Comparison of ENCODE assay signal across 8 cellular contexts in the genomic region with DNA sequence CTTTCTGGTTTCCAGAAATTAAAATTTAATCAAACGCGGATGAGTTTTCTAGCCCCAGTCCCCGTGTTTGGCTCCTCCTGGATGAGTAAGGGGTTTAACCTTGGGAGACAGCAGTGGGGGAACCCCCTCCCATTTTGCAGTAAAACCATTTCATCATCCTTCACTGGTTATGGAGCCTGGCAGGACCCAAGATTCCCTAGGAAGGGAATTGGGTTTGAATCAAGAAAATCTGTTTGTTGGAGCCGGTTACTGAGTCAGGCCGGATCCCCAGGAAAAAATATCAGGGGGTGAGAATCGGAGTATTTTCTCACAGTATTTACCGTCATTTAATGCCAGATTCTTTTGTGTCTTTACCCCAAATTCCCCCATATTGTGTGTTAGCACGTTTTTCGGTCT. TPM values are rescaled to one million over a fixed set of nuclear protein-coding genes. Genes with fewer than 3 reads are reported as not detected.
DNase-seq lines count a peak whose midpoint lies in the region; ATAC-seq, FAIRE-seq and TF ChIP-seq lines count a peak whose summit lies in the region.

No MANE protein-coding gene starts in this region.

- no peak for FAIRE-seq in keratinocyte (lab: Jason Lieb, UNC)

- H3K36me3 ChIP-seq in keratinocyte (ENCODE audit: control insufficient read depth in 2 of 2, extremely low read depth in 1 of 2, insufficient read depth in 2 of 2, low read length in 2 of 2), result peaks cover 0 to 23% of the 10 kb centered on the region in 2 experiments

- H3K9me3 Mint-ChIP-seq in activated CD4-positive, alpha-beta T cell treated with anti-CD3 and anti-CD28 coated beads, Interleukin-2, amount 10 ng/mL, durations not matched to agents 24 days and 14 days, result no peaks in the 10 kb centered on the region
- no peaks in the 10 kb centered on the region for H3K9me3 Mint-ChIP-seq in activated naive CD4-positive, alpha-beta T cell treated with anti-CD3 and anti-CD28 coated beads, Interleukin-2, amount 50 U/mL, for 72 hours

- H3K4me3 Mint-ChIP-seq in activated CD4-positive, alpha-beta T cell treated with anti-CD3 and anti-CD28 coated beads, Interleukin-2, amount 10 ng/mL, durations not matched to agents 24 days and 14 days, result peak overlapping the region; percentile 97

- H2AFZ ChIP-seq in keratinocyte (ENCODE audit: control insufficient read depth, low read length), result no peak overlapping the region

- H3K4me3 ChIP-seq in keratinocyte (ENCODE audit: control insufficient read depth in 2 of 3, extremely low read depth in 1 of 3, insufficient read depth in 2 of 3, low read depth in 1 of 3, low read length in 3 of 3), result peak overlapping the region; percentile 78 to 98 (median 93)

- no peaks in the 10 kb centered on the region for H3K27me3 Mint-ChIP-seq in activated CD4-positive, alpha-beta T cell treated with anti-CD3 and anti-CD28 coated beads, Interleukin-2, amount 10 ng/mL, durations not matched to agents 24 days and 14 days

- intact Hi-C loops in activated CD4-positive, alpha-beta T cell treated with anti-CD3 and anti-CD28 coated beads, Interleukin-2, amount 10 ng/mL, durations not matched to agents 24 days and 14 days (cut with micrococcal nuclease), result loop anchor here (1.0 to 10.0 kb wide), 4 partner anchors 24 to 361 kb away; a partner anchor contains a TSS

- peaks cover 32% of the 10 kb centered on the region for H4K20me1 ChIP-seq in keratinocyte (ENCODE audit: control insufficient read depth, extremely low read depth, insufficient read depth, low read length)

- no peak for DNase-seq in activated CD4-positive, alpha-beta T cell treated with anti-CD3 and anti-CD28 coated beads, Interleukin-2, amount 10 ng/mL, durations not matched to agents 24 days and 14 days
- no peak for DNase-seq in activated CD4-positive, alpha-beta T cell treated with anti-CD3 and anti-CD28 coated beads, Interleukin-2, amount 50 U/mL, for 1 hour
- no peak for DNase-seq in activated naive CD4-positive, alpha-beta T cell treated with anti-CD3 and anti-CD28 coated beads, Interleukin-2, amount 50 U/mL, for 72 hours (ENCODE audit: low spot score in 2 of 2)
- no peak for DNase-seq in keratinocyte (ENCODE audit: low read depth, low spot score)
- no peak for DNase-seq in activated effector memory CD4-positive, alpha-beta T cell treated with Interleukin-2 at 50 U/mL for 16 hours
- no peak for DNase-seq in NCI-H69 (lab: John Stamatoyannopoulos, UW)
- DNase-seq in ACHN, result no peak

- peak overlapping the region; percentile 94 for H3K27ac Mint-ChIP-seq in activated CD4-positive, alpha-beta T cell treated with anti-CD3 and anti-CD28 coated beads, Interleukin-2, amount 10 ng/mL, durations not matched to agents 24 days and 14 days
- peak overlapping the region; percentile 95 to 98 for H3K27ac Mint-ChIP-seq in activated naive CD4-positive, alpha-beta T cell treated with anti-CD3 and anti-CD28 coated beads, Interleukin-2, amount 50 U/mL, for 72 hours

- no peak for TF ChIP-seq CTCF in keratinocyte (optimal IDR thresholded peaks at IDR 0.05 in 1 of 3, IDR thresholded peaks at IDR 0.05 in 1 of 3, conservative IDR thresholded peaks at IDR 0.05 in 1 of 3; ENCODE audit: extremely low read depth in 1 of 3, insufficient read depth in 2 of 3, low read length in 3 of 3)

- ATAC-seq in activated naive CD4-positive, alpha-beta T cell treated with anti-CD3 and anti-CD28 coated beads, Interleukin-2, amount 50 U/mL, for 72 hours, result peak in 1 of 2 donors; percentile 13

- peaks cover 50% of the 10 kb centered on the region for H3K4me1 Mint-ChIP-seq in activated CD4-positive, alpha-beta T cell treated with anti-CD3 and anti-CD28 coated beads, Interleukin-2, amount 10 ng/mL, durations not matched to agents 24 days and 14 days

- H3K27ac ChIP-seq in keratinocyte (ENCODE audit: control insufficient read depth, insufficient read depth, low read length) (peak overlapping the region; percentile 86), temporal lobe (ENCODE audit: low read depth, low read length) (peak overlapping the region; percentile 62)

- peak overlapping the region; percentile 96 for H3K9ac ChIP-seq in keratinocyte (ENCODE audit: control insufficient read depth, extremely low read depth, insufficient read depth, low read length)

- no peaks in the 10 kb centered on the region for H3K27me3 ChIP-seq in keratinocyte (ENCODE audit: control insufficient read depth, extremely low read depth, insufficient read depth, low read length)

- H3K9me1 ChIP-seq in keratinocyte (ENCODE audit: control insufficient read depth, extremely low read depth, insufficient read depth, low read length), result peaks cover under 1% of the 10 kb centered on the region

- dilution Hi-C loops in keratinocyte (cut with MboI; ENCODE audit: extremely low pct_ligation_motif_present, low sequenced_read_pairs), result no loop called here

- H3K4me1 ChIP-seq in keratinocyte (ENCODE audit: control insufficient read depth, extremely low read depth, insufficient read depth, low read length), result peaks cover 31% of the 10 kb centered on the region

- peak overlapping the region; percentile 91 for H3K4me2 ChIP-seq in keratinocyte (ENCODE audit: control insufficient read depth, extremely low read depth, insufficient read depth, low read depth, low read length)

- H3K79me2 ChIP-seq in keratinocyte (ENCODE audit: control insufficient read depth, insufficient read depth, low read length), result peaks cover 55% of the 10 kb centered on the region

- in situ Hi-C loops in ACHN (cut with HindIII; ENCODE audit: low pct_ligation_motif_present, low pct_unique_long_range_greater_than_20kb, low sequenced_read_pairs), result no loop called here

- peaks cover 23% of the 10 kb centered on the region for H3K36me3 Mint-ChIP-seq in activated CD4-positive, alpha-beta T cell treated with anti-CD3 and anti-CD28 coated beads, Interleukin-2, amount 10 ng/mL, durations not matched to agents 24 days and 14 days (ENCODE audit: low read depth)
- H3K36me3 Mint-ChIP-seq in activated naive CD4-positive, alpha-beta T cell treated with anti-CD3 and anti-CD28 coated beads, Interleukin-2, amount 50 U/mL, for 72 hours, result peaks cover 13 to 30% of the 10 kb centered on the region in 2 donors

- no peaks in the 10 kb centered on the region for H3K9me3 ChIP-seq in keratinocyte (ENCODE audit: control insufficient read depth, low read depth, low read length)

RNA-seq across cellular contexts. Expression of a gene that starts 0.8 kb away (rescaled TPM):
- 241 and 243 TPM in 2 replicates for total RNA-seq in activated CD4-positive, alpha-beta T cell treated with anti-CD3 and anti-CD28 coated beads, Interleukin-2, amount 10 ng/mL, durations not matched to agents 24 days and 14 days
- 100 to 1,000 TPM; 185 to 222 TPM for total RNA-seq in activated naive CD4-positive, alpha-beta T cell treated with anti-CD3 and anti-CD28 coated beads, Interleukin-2, amount 50 U/mL, for 72 hours
- 135 to 269 TPM (median 214 TPM) in 3 replicates for polyA plus RNA-seq in keratinocyte
- polyA plus RNA-seq in keratinocyte (2011; ENCODE audit: low read depth), result 384 TPM
- polyA plus RNA-seq in keratinocyte (2011; cell fraction: cytosol; rRNA removed), result 179 and 280 TPM in 2 replicates
- 115 and 146 TPM in 2 replicates for polyA plus RNA-seq in keratinocyte (2011; cell fraction: nucleus; rRNA removed)
- polyA plus RNA-seq in keratinocyte (2012; ENCODE audit: low replicate concordance), result 103 and 243 TPM in 2 replicates
- 27.3 to 118 TPM (median 68.6 TPM) in 3 replicates for polyA minus RNA-seq in keratinocyte
- 75.0 TPM for polyA minus RNA-seq in keratinocyte (2011; cell fraction: cytosol; rRNA and poly(A)+ RNA removed)
- 32.5 and 67.1 TPM in 2 replicates for polyA minus RNA-seq in keratinocyte (2011; cell fraction: nucleus; rRNA and poly(A)+ RNA removed)
- 138 TPM for total RNA-seq in temporal lobe

RNA-seq across cellular contexts. Expression of a gene that starts 23.6 kb away (rescaled TPM):
- total RNA-seq in activated CD4-positive, alpha-beta T cell treated with anti-CD3 and anti-CD28 coated beads, Interleukin-2, amount 10 ng/mL, durations not matched to agents 24 days and 14 days, result 96.9 and 103 TPM in 2 replicates
- 10 to 100 TPM; 63.6 to 96.7 TPM for total RNA-seq in activated naive CD4-positive, alpha-beta T cell treated with anti-CD3 and anti-CD28 coated beads, Interleukin-2, amount 50 U/mL, for 72 hours
- polyA plus RNA-seq in keratinocyte, result 27.2 to 31.4 TPM (median 29.8 TPM) in 3 replicates
- 18.2 TPM for polyA plus RNA-seq in keratinocyte (2011; ENCODE audit: low read depth)
- 5.2 and 6.2 TPM in 2 replicates for polyA plus RNA-seq in keratinocyte (2011; cell fraction: cytosol; rRNA removed)
- polyA plus RNA-seq in keratinocyte (2011; cell fraction: nucleus; rRNA removed), result 252 and 260 TPM in 2 replicates
- polyA plus RNA-seq in keratinocyte (2012; ENCODE audit: low replicate concordance), result 10.2 and 13.5 TPM in 2 replicates
- 11.2 to 22.6 TPM (median 12.8 TPM) in 3 replicates for polyA minus RNA-seq in keratinocyte
- 5.9 TPM for polyA minus RNA-seq in keratinocyte (2011; cell fraction: cytosol; rRNA and poly(A)+ RNA removed)
- polyA minus RNA-seq in keratinocyte (2011; cell fraction: nucleus; rRNA and poly(A)+ RNA removed), result 25.3 and 35.7 TPM in 2 replicates
- 5.2 TPM for total RNA-seq in temporal lobe

Comparison
In these comparisons a context has a peak if more than half of its experiments do, and no peak if none do; other contexts are left out.
1. RNA of a gene that starts 23.6 kb away (total RNA-seq): 96.9 to 103 TPM in activated CD4-positive, alpha-beta T cell treated with anti-CD3 and anti-CD28 coated beads, Interleukin-2, amount 10 ng/mL, durations not matched to agents 24 days and 14 days and 63.6 to 96.7 TPM in activated naive CD4-positive, alpha-beta T cell treated with anti-CD3 and anti-CD28 coated beads, Interleukin-2, amount 50 U/mL, for 72 hours; 5.2 TPM in temporal lobe (single experiment); every median in the first group is over 10 times any median in the second.